In genomic region chr17:63932721-63933120, GRCh38 we compare ENCODE assay signal across 1 cellular context.
TF ChIP-seq lines count a peak whose summit lies in the region.

No MANE protein-coding gene starts in this region.

TF ChIP-seq in HEK293, 187 proteins besides CTCF, POLR2A, EP300 and RAD21:
- no peak for TF ChIP-seq ZNF792 (tag by site-specific recombination; IDR thresholded peaks at IDR 0.05)
- TF ChIP-seq ZNF48 (tag by site-specific recombination; IDR thresholded peaks at IDR 0.05): no peak
- TF ChIP-seq ZNF16 (tag by site-specific recombination; IDR thresholded peaks at IDR 0.05; ENCODE audit: low read depth): peak; percentile 65; the same call in 1 of the 2 replicates
